Comparison of ENCODE assay signal across 8 cellular contexts in the genomic region with DNA sequence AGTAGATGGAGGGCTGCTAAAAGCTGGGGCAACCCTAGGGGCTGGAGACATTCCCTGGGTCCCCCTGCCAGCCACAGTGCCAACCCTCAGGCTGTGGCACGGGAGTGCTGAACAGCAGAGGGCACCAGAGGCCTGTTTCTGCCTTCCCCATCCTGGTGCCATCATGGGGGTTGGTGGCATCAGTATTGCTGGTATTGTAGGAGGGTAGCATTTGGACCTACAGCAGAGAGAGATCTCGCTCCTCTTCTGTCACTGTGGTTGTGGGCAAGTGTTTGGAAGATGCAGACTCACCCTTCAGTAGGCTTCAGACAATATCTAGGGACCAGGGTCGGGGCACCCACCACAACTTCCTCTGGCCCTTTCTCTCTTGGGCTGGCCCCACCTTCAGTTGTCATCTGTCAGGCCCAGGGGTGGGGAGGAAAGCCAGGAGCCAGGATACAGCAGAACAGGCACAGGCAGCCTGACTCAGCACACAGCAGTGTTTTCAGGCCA.
DNase-seq lines count a peak whose midpoint lies in the region; ATAC-seq lines count a peak whose summit lies in the region.

No MANE protein-coding gene starts in this region.

- POLR2A ChIA-PET in activated CD4-positive, alpha-beta T cell treated with anti-CD3 and anti-CD28 coated beads, Interleukin-2, amount 10 ng/mL, durations not matched to agents 7 days and 5 days (lab: Charles Lee) = no interaction called here

- H3K9me3 Mint-ChIP-seq in activated CD4-positive, alpha-beta T cell treated with anti-CD3 and anti-CD28 coated beads, Interleukin-2, amount 10 ng/mL, durations not matched to agents 7 days and 5 days = no peaks in the 10 kb centered on the region
- H3K9me3 Mint-ChIP-seq in memory B cell = no peaks in the 10 kb centered on the region

- H3K27me3 Mint-ChIP-seq in activated CD4-positive, alpha-beta T cell treated with anti-CD3 and anti-CD28 coated beads, Interleukin-2, amount 10 ng/mL, durations not matched to agents 7 days and 5 days = peaks cover 4% of the 10 kb centered on the region
- H3K27me3 Mint-ChIP-seq in memory B cell = peaks cover 12% of the 10 kb centered on the region

- H3K27ac Mint-ChIP-seq in activated CD4-positive, alpha-beta T cell treated with anti-CD3 and anti-CD28 coated beads, Interleukin-2, amount 10 ng/mL, durations not matched to agents 7 days and 5 days = no peak overlapping the region
- H3K27ac Mint-ChIP-seq in memory B cell = no peak overlapping the region

- ATAC-seq in memory B cell (ENCODE audit: low read depth) = peak; percentile 94

- CTCF ChIA-PET in activated CD4-positive, alpha-beta T cell treated with anti-CD3 and anti-CD28 coated beads, Interleukin-2, amount 10 ng/mL, durations not matched to agents 7 days and 5 days (lab: Charles Lee) = interaction anchor here (0.7 to 1.4 kb wide), 4 partner anchors 10 to 891 kb away, joined by 3 to 4 read pairs (median 3); no protein-coding TSS in a partner anchor

- H3K4me3 Mint-ChIP-seq in activated CD4-positive, alpha-beta T cell treated with anti-CD3 and anti-CD28 coated beads, Interleukin-2, amount 10 ng/mL, durations not matched to agents 7 days and 5 days = no peak overlapping the region
- H3K4me3 Mint-ChIP-seq in memory B cell = no peak overlapping the region

- H3K4me1 Mint-ChIP-seq in activated CD4-positive, alpha-beta T cell treated with anti-CD3 and anti-CD28 coated beads, Interleukin-2, amount 10 ng/mL, durations not matched to agents 7 days and 5 days = peaks cover 39% of the 10 kb centered on the region
- H3K4me1 Mint-ChIP-seq in memory B cell = peaks cover 26% of the 10 kb centered on the region

- H3K36me3 Mint-ChIP-seq in activated CD4-positive, alpha-beta T cell treated with anti-CD3 and anti-CD28 coated beads, Interleukin-2, amount 10 ng/mL, durations not matched to agents 7 days and 5 days (ENCODE audit: low read depth) = no peaks in the 10 kb centered on the region
- no peaks in the 10 kb centered on the region for H3K36me3 Mint-ChIP-seq in memory B cell

- DNase-seq in NCI-H2081 (lab: John Stamatoyannopoulos, UW) = peak; percentile 60 to 70
- no peak for DNase-seq in NCI-H2081 treated with DMSO at 0.1 percent for 48 hours (lab: John Stamatoyannopoulos, UW)
- peak; percentile 54 for DNase-seq in NCI-H2196 treated with DMSO at 0.1 percent for 48 hours (lab: John Stamatoyannopoulos, UW; ENCODE audit: unreplicated experiment)
- peak; percentile 73 for DNase-seq in activated CD4-positive, alpha-beta T cell treated with anti-CD3 and anti-CD28 coated beads, Interleukin-2, amount 10 ng/mL, durations not matched to agents 7 days and 5 days
- peak; percentile 20 for DNase-seq in dedifferentiated amniotic fluid mesenchymal stem cell (ENCODE audit: extremely low spot score)
- peak; percentile 63 to 71 for DNase-seq in memory B cell (ENCODE audit: low spot score in 2 of 2)
- peak; percentile 52 for DNase-seq in stimulated activated CD8-positive, alpha-beta memory T cell treated with anti-CD3 and anti-CD28 coated beads, Interleukin-4, amount 100 ng/mL, for 24 hours (ENCODE audit: low read depth)
- no peak for DNase-seq in SW 1271 (lab: John Stamatoyannopoulos, UW)

Comparison
In these comparisons a context has a peak if more than half of its experiments do, and no peak if none do; other contexts are left out.
1. DNase-seq: peak in NCI-H2081 (2 of 2), NCI-H2196 treated with DMSO at 0.1 percent for 48 hours (single experiment), activated CD4-positive, alpha-beta T cell treated with anti-CD3 and anti-CD28 coated beads, Interleukin-2, amount 10 ng/mL, durations not matched to agents 7 days and 5 days (single experiment), dedifferentiated amniotic fluid mesenchymal stem cell (single experiment), memory B cell (2 of 2) and stimulated activated CD8-positive, alpha-beta memory T cell treated with anti-CD3 and anti-CD28 coated beads, Interleukin-4, amount 100 ng/mL, for 24 hours (single experiment); none in NCI-H2081 treated with DMSO at 0.1 percent for 48 hours (single experiment) and SW 1271 (0 of 2).